In the genomic region with DNA sequence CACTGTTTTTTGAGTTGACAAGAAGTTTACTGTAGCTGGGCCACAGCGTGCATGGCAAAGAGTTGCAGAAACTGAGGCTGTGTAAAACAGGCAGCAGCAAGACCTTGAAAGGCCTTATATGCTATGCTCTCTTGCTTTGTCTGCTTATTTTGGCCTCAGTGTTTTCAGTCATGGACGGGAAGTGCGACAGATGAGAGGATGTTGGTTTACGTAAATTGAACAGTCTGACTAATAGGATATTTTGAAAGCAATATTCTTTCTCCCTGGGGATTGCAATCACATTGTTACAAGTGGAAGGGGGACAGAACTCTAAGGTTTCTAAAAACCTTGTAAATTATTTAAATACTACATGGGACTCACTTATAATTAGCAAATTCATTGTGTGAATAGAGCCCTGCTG, we compare ENCODE assay signal across 22 cellular contexts. TPM values are rescaled to one million over a fixed set of nuclear protein-coding genes. Genes with fewer than 3 reads are reported as not detected.
"Had no signal": no experiment of that assay in that cellular context is flagged by ENCODE, and none has a peak within 500 bp of the region (broad histone marks: within the 10 kb centered on the region; RNA-seq: fewer than 3 reads in every experiment).

No MANE protein-coding gene starts in this region.

- ATAC-seq: K562, Panc1 had no signal

- H3K4me2 ChIP-seq: KMS-11, SK-N-SH had no signal

- DNase-seq: Kasumi-1, MV-4-11, NCI-H1092, NCI-H1105 treated with DMSO at 0.1 percent for 48 hours, NCI-H1417 treated with DMSO at 0.1 percent for 48 hours, NCI-H146, NCI-H1694 treated with DMSO at 0.1 percent for 48 hours, NCI-H1930, NCI-H2081, NCI-H2107, NCI-H2227 treated with DMSO at 0.1 percent for 48 hours, NCI-H510A treated with DMSO at 0.1 percent for 48 hours, NCI-H526, SHP77, SK-N-SH, SW 1271 had no signal

- FAIRE-seq: K562 had no signal

- H3K9me3 ChIP-seq: SK-N-SH had no signal

- H3K27ac ChIP-seq: KMS-11, RWPE1 had no signal

- H3K4me3 ChIP-seq: K562 had no signal

- H3K9ac ChIP-seq: KMS-11, SK-N-SH had no signal

RNA-seq across cellular contexts. Expression of a gene that starts 32.2 kb away (rescaled TPM):
- total RNA-seq: HT1080 had no signal
- polyA plus RNA-seq: IgD-negative memory B cell had no signal
